1 cellular context compared by ENCODE assay signal in the genomic region with DNA sequence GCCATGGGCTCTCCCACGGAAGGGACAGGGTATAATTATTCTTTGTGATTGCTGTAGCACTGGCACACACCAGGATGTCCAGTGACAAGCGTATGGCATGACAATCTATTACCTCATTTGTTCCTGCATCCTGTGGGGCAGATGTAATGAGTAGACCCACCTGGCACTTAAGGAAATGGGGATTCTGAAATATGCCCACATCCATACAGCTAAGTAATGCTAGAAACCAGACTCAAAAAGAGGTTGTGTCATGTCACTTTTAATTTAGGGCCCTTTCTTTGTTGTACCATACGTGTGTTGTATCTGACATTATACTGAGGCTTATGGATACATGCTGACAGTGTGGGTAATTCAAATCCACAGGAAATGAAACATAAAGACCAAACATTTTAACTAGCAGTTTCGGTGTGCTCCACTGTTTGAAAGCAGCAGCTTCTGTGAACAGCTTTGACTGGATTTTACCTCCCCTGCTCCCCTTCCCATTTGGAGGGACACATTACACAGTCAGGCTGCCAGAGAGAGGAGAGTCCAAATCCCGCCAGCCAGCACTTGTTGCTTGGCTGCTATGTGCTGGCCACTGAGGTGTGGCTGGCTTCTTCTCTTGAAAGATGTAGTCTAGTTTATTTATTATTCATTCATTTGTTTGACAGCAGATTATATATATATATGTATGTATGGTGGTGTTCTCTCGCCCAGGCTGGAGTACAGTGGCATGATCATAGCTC.
TF ChIP-seq lines count a peak whose summit lies in the region.

No MANE protein-coding gene starts in this region.

TF ChIP-seq in WTC11, 78 proteins besides CTCF, POLR2A, EP300 and RAD21 (continued from another document):
- TF ChIP-seq, protein P1, sequence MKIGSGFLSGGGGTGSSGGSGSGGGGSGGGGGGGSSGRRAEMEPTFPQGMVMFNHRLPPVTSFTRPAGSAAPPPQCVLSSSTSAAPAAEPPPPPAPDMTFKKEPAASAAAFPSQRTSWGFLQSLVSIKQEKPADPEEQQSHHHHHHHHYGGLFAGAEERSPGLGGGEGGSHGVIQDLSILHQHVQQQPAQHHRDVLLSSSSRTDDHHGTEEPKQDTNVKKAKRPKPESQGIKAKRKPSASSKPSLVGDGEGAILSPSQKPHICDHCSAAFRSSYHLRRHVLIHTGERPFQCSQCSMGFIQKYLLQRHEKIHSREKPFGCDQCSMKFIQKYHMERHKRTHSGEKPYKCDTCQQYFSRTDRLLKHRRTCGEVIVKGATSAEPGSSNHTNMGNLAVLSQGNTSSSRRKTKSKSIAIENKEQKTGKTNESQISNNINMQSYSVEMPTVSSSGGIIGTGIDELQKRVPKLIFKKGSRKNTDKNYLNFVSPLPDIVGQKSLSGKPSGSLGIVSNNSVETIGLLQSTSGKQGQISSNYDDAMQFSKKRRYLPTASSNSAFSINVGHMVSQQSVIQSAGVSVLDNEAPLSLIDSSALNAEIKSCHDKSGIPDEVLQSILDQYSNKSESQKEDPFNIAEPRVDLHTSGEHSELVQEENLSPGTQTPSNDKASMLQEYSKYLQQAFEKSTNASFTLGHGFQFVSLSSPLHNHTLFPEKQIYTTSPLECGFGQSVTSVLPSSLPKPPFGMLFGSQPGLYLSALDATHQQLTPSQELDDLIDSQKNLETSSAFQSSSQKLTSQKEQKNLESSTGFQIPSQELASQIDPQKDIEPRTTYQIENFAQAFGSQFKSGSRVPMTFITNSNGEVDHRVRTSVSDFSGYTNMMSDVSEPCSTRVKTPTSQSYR (CRISPR knock-in tag; IDR thresholded peaks at IDR 0.05): no peak
- TF ChIP-seq RELA (CRISPR knock-in tag; IDR thresholded peaks at IDR 0.05; ENCODE audit: borderline replicate concordance): no peak
- TF ChIP-seq, protein P2, sequence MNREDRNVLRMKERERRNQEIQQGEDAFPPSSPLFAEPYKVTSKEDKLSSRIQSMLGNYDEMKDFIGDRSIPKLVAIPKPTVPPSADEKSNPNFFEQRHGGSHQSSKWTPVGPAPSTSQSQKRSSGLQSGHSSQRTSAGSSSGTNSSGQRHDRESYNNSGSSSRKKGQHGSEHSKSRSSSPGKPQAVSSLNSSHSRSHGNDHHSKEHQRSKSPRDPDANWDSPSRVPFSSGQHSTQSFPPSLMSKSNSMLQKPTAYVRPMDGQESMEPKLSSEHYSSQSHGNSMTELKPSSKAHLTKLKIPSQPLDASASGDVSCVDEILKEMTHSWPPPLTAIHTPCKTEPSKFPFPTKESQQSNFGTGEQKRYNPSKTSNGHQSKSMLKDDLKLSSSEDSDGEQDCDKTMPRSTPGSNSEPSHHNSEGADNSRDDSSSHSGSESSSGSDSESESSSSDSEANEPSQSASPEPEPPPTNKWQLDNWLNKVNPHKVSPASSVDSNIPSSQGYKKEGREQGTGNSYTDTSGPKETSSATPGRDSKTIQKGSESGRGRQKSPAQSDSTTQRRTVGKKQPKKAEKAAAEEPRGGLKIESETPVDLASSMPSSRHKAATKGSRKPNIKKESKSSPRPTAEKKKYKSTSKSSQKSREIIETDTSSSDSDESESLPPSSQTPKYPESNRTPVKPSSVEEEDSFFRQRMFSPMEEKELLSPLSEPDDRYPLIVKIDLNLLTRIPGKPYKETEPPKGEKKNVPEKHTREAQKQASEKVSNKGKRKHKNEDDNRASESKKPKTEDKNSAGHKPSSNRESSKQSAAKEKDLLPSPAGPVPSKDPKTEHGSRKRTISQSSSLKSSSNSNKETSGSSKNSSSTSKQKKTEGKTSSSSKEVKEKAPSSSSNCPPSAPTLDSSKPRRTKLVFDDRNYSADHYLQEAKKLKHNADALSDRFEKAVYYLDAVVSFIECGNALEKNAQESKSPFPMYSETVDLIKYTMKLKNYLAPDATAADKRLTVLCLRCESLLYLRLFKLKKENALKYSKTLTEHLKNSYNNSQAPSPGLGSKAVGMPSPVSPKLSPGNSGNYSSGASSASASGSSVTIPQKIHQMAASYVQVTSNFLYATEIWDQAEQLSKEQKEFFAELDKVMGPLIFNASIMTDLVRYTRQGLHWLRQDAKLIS (CRISPR knock-in tag; IDR thresholded peaks at IDR 0.05; ENCODE audit: borderline replicate concordance): no peak
- TF ChIP-seq, protein P3, sequence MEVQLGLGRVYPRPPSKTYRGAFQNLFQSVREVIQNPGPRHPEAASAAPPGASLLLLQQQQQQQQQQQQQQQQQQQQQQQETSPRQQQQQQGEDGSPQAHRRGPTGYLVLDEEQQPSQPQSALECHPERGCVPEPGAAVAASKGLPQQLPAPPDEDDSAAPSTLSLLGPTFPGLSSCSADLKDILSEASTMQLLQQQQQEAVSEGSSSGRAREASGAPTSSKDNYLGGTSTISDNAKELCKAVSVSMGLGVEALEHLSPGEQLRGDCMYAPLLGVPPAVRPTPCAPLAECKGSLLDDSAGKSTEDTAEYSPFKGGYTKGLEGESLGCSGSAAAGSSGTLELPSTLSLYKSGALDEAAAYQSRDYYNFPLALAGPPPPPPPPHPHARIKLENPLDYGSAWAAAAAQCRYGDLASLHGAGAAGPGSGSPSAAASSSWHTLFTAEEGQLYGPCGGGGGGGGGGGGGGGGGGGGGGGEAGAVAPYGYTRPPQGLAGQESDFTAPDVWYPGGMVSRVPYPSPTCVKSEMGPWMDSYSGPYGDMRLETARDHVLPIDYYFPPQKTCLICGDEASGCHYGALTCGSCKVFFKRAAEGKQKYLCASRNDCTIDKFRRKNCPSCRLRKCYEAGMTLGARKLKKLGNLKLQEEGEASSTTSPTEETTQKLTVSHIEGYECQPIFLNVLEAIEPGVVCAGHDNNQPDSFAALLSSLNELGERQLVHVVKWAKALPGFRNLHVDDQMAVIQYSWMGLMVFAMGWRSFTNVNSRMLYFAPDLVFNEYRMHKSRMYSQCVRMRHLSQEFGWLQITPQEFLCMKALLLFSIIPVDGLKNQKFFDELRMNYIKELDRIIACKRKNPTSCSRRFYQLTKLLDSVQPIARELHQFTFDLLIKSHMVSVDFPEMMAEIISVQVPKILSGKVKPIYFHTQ (CRISPR knock-in tag; IDR thresholded peaks at IDR 0.05): no peak
- TF ChIP-seq ZBTB21 (CRISPR knock-in tag; IDR thresholded peaks at IDR 0.05; ENCODE audit: borderline replicate concordance): no peak
